In the genomic region with DNA sequence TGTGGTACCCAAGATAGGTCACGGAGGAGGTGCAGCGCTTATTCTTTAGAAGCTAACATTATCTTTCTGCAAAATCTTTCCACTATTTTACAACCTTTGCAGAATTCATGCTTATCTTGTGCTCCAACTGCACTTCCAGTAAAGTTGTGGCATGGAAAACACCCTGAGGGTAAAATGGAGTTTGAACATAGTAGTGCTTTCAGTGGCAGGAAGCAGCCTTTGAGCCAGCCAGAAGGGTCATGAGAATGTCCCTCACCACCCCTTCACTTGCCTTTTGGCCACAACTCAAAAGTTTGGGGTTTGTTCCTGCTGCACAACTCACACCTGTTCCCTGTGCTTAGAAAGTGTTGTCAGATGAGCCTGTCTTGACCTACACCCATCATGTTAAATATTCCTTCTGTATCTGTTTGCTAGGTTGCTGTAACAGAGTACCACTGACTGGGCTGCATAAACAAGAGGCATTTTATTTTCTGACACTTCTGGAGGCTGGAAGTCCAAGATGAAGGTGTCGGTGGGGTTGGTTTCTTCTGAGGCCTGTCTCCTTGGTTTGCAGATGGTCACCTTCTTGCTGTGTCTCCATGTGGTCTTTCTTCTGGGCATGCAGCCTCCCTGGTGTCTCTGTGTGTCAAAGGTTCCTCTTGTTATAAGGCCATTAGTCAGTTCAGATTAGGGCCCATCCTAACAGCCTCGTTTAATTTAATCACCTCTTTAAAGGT, we compare ENCODE assay signal across 26 cellular contexts.
"Had no signal": no experiment of that assay in that cellular context is flagged by ENCODE, and none has a peak within 500 bp of the region (broad histone marks: within the 10 kb centered on the region; RNA-seq: fewer than 3 reads in every experiment).

No MANE protein-coding gene starts in this region.

- H3K4me1 ChIP-seq: parathyroid adenoma had no signal

- DNase-seq: activated CD4-positive, alpha-beta memory T cell treated with anti-CD3 and anti-CD28 coated beads, Interleukin-2, amount 10 ng/mL, durations not matched to agents 7 days and 5 days; activated CD4-positive, alpha-beta T cell treated with anti-CD3 and anti-CD28 coated beads for 1 hour; activated CD4-positive, alpha-beta T cell treated with anti-CD3 and anti-CD28 coated beads, Interleukin-2, amount 10 ng/mL, durations not matched to agents 7 days and 5 days; activated CD8-positive, alpha-beta memory T cell treated with anti-CD3 and anti-CD28 coated beads, Interleukin-2, amount 50 U/mL, for 48 hours; activated gamma-delta T cell; activated naive CD4-positive, alpha-beta T cell treated with anti-CD3 and anti-CD28 coated beads, Interleukin-2, amount 50 U/mL, for 16 hours; activated T-cell treated with anti-CD3 and anti-CD28 coated beads, Interleukin-2, amount 50 U/mL, for 24 hours; amniotic stem cell; brain microvascular endothelial cell; dorsolateral prefrontal cortex; foreskin fibroblast; heart left ventricle; lower lobe of right lung; mesenchymal stem cell; natural killer cell; occipital lobe; sigmoid colon; small intestine; stimulated activated naive CD4-positive, alpha-beta T cell; T-helper 9 cell; tibial artery had no signal

- H3K9ac ChIP-seq: neural progenitor cell, parathyroid adenoma had no signal

- H2AFZ ChIP-seq: neural progenitor cell, parathyroid adenoma had no signal

- H3K27ac ChIP-seq: brain microvascular endothelial cell, coronary artery, dorsolateral prefrontal cortex, heart left ventricle, lower lobe of right lung, neural progenitor cell, parathyroid adenoma, psoas muscle, sigmoid colon, suprapubic skin, tibial artery had no signal

- H3K4me3 ChIP-seq: coronary artery, dorsolateral prefrontal cortex, heart left ventricle, lower lobe of right lung, neural progenitor cell, psoas muscle, sigmoid colon, suprapubic skin, tibial artery had no signal

- H3K27me3 ChIP-seq: brain microvascular endothelial cell, dorsolateral prefrontal cortex, heart left ventricle, neural progenitor cell, sigmoid colon, suprapubic skin, tibial artery had no signal

- H3K9me3 ChIP-seq: heart left ventricle, lower lobe of right lung, psoas muscle, sigmoid colon, suprapubic skin, tibial artery had no signal

- H3K79me2 ChIP-seq: parathyroid adenoma had no signal

- H3K4me2 ChIP-seq: neural progenitor cell had no signal

- H3K36me3 ChIP-seq: neural progenitor cell had no signal
